23 cellular contexts compared by ENCODE assay signal in genomic region chr10:51544933-51545332, GRCh38.
"Had no signal": no experiment of that assay in that cellular context is flagged by ENCODE, and none has a peak within 500 bp of the region (broad histone marks: within the 10 kb centered on the region; RNA-seq: fewer than 3 reads in every experiment).

No MANE protein-coding gene starts in this region.

- H3K27ac ChIP-seq: colonic mucosa, epithelial cell of prostate, esophagus squamous epithelium, gastrocnemius medialis, heart left ventricle, left lung, lower lobe of right lung had no signal

- H3K4me3 ChIP-seq: colonic mucosa, esophagus squamous epithelium, gastrocnemius medialis, heart left ventricle, left lung, lower lobe of right lung, mucosa of descending colon had no signal

- H3K4me1 ChIP-seq: colonic mucosa, esophagus squamous epithelium, left lung, lower lobe of right lung had no signal

- DNase-seq: colonic mucosa; cortex of kidney; effector CD8-positive, alpha-beta T cell; effector memory CD8-positive, alpha-beta T cell; endodermal cell; erythroblast; esophagus squamous epithelium; foreskin fibroblast; foreskin melanocyte; gastrocnemius medialis; heart left ventricle; hippocampal formation; left cardiac atrium; left lung; left ventricle myocardium superior; lower lobe of right lung; mesenchymal stem cell; mucosa of descending colon; naive B cell had no signal

- H3K36me3 Mint-ChIP-seq: naive B cell had no signal

- H3K36me3 ChIP-seq: colonic mucosa, esophagus squamous epithelium, gastrocnemius medialis, heart left ventricle, left lung, lower lobe of right lung had no signal

- H3K27ac Mint-ChIP-seq: dendritic cell treated with granulocyte-macrophage colony-stimulating factor and Interleukin-4, amounts not matched to agents 40 ng/mL and 50 ng/mL, for 4 days; effector memory CD8-positive, alpha-beta T cell; endodermal cell; mesothelial cell of epicardium; naive B cell had no signal

- H3K9me3 Mint-ChIP-seq: dendritic cell treated with granulocyte-macrophage colony-stimulating factor and Interleukin-4, amounts not matched to agents 40 ng/mL and 50 ng/mL, for 4 days; effector memory CD8-positive, alpha-beta T cell; endodermal cell had no signal

- H3K27me3 Mint-ChIP-seq: dendritic cell treated with granulocyte-macrophage colony-stimulating factor and Interleukin-4, amounts not matched to agents 40 ng/mL and 50 ng/mL, for 4 days; effector memory CD8-positive, alpha-beta T cell; naive B cell had no signal

- H3K27me3 ChIP-seq: colonic mucosa, esophagus squamous epithelium, gastrocnemius medialis, heart left ventricle, left lung had no signal

- ATAC-seq: effector memory CD8-positive, alpha-beta T cell; esophagus mucosa; gastrocnemius medialis; heart left ventricle; left cardiac atrium; left lung; left ventricle myocardium superior; lower lobe of right lung; mucosa of descending colon had no signal

- H3K4me3 Mint-ChIP-seq: dendritic cell treated with granulocyte-macrophage colony-stimulating factor and Interleukin-4, amounts not matched to agents 40 ng/mL and 50 ng/mL, for 4 days; effector memory CD8-positive, alpha-beta T cell; endodermal cell; mesothelial cell of epicardium; naive B cell had no signal

- H3K4me1 Mint-ChIP-seq: endodermal cell, naive B cell had no signal

- H3K9me3 ChIP-seq: colonic mucosa, esophagus squamous epithelium, gastrocnemius medialis, heart left ventricle, left lung, lower lobe of right lung, mucosa of descending colon had no signal
